Comparison of ENCODE assay signal across 8 cellular contexts in the genomic region with DNA sequence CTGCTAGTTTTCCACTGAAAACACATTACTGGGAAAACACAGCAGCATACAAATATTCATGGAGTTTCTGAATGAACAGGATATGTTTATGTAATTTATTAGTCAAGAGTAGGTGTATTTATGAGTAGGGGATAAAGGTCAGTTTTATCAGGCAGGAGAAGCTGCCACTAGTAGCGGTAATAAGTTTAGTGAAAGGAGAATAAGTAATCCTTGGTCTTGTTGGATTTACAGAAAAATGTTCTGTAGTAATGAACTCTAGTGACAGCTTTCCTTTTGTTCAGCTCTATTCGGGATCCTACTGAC. TPM values are rescaled to one million over a fixed set of nuclear protein-coding genes. Genes with fewer than 3 reads are reported as not detected.
DNase-seq lines count a peak whose midpoint lies in the region; ATAC-seq and TF ChIP-seq lines count a peak whose summit lies in the region.

No MANE protein-coding gene starts in this region.

- ATAC-seq in Right ventricle myocardium superior (ENCODE audit: poor library complexity) (no peak), right lobe of liver (peak; percentile 43 to 46 (median 44)), GM21528 (IDR thresholded peaks at IDR 0.05; ENCODE audit: low FRiP score, unreplicated experiment) (no peak)

- H3K27ac ChIP-seq in left ventricle myocardium inferior (replicated peaks) (no peak overlapping the region), ascending aorta (peak overlapping the region in 1 of 2 donors; percentile 91), right lobe of liver (peak overlapping the region; percentile 28 to 51 (median 33)), vagina (peak overlapping the region; percentile 85)

- H3K36me3 ChIP-seq in left ventricle myocardium inferior (no peaks in the 10 kb centered on the region), ascending aorta (no peaks in the 10 kb centered on the region), right lobe of liver (no peaks in the 10 kb centered on the region), vagina (no peaks in the 10 kb centered on the region)

- H3K27me3 ChIP-seq in left ventricle myocardium inferior (ENCODE audit: low read depth), result no peaks in the 10 kb centered on the region
- no peaks in the 10 kb centered on the region for H3K27me3 ChIP-seq in ascending aorta
- no peaks in the 10 kb centered on the region for H3K27me3 ChIP-seq in right lobe of liver
- H3K27me3 ChIP-seq in vagina, result no peaks in the 10 kb centered on the region

- DNase-seq in left ventricle myocardium inferior (no peak), Right ventricle myocardium superior (no peak), ascending aorta (ENCODE audit: low spot score in 2 of 2) (no peak), right lobe of liver (no peak), vagina (ENCODE audit: extremely low spot score in 2 of 2) (no peak), dermis blood vessel endothelial cell (no peak)
- DNase-seq in activated CD4-positive, alpha-beta T cell treated with anti-CD3 and anti-CD28 coated beads for 4 hours, result no peak

- 34% methylated on average over 2 of the region's 2 CpGs for WGBS in right lobe of liver (ENCODE audit: insufficient coverage, low coverage, low lambda C conversion rate, missing lambda C conversion rate)

- TF ChIP-seq CTCF in left ventricle myocardium inferior (IDR thresholded peaks at IDR 0.05; ENCODE audit: borderline replicate concordance) (no peak), ascending aorta (IDR thresholded peaks at IDR 0.05) (no peak), right lobe of liver (IDR thresholded peaks at IDR 0.05) (no peak), vagina (IDR thresholded peaks at IDR 0.05) (no peak)

- H3K9me3 ChIP-seq in left ventricle myocardium inferior (replicated peaks) (no peaks in the 10 kb centered on the region), ascending aorta (no peaks in the 10 kb centered on the region), right lobe of liver (no peaks in the 10 kb centered on the region), vagina (no peaks in the 10 kb centered on the region)

- H3K4me1 ChIP-seq in left ventricle myocardium inferior, result peaks cover 22% of the 10 kb centered on the region
- peaks cover 11 to 13% of the 10 kb centered on the region in 2 donors for H3K4me1 ChIP-seq in ascending aorta
- H3K4me1 ChIP-seq in right lobe of liver, result peaks cover 0 to 21% (median 2%) of the 10 kb centered on the region in 4 donors
- H3K4me1 ChIP-seq in vagina, result peaks cover 25% of the 10 kb centered on the region

- intact Hi-C loops in left ventricle myocardium inferior (cut with micrococcal nuclease) (no loop called here), Right ventricle myocardium superior (cut with DNase I) (no loop called here), ascending aorta (cut with DNase I) (loop anchor here (5.0 to 10.0 kb wide), 2 partner anchors 78 to 310 kb away; partner anchors contain the start of gene TESK2), right lobe of liver (cut with DNase I) (loop anchor here in 1 of 2 donors (5.0 kb wide), 1 partner anchor 117 kb away; the partner anchor contains the start of genes GPBP1L1 and TMEM69), vagina (cut with DNase I) (no loop called here)

- peak overlapping the region; percentile 69 for H3K4me3 ChIP-seq in left ventricle myocardium inferior
- H3K4me3 ChIP-seq in ascending aorta, result peak overlapping the region; percentile 76 to 84
- peak overlapping the region; percentile 40 to 53 (median 41) for H3K4me3 ChIP-seq in right lobe of liver
- H3K4me3 ChIP-seq in vagina, result peak overlapping the region; percentile 54 to 55

- TF ChIP-seq POLR2A in right lobe of liver (IDR thresholded peaks at IDR 0.05) (no peak), vagina (IDR thresholded peaks at IDR 0.05) (no peak)

RNA-seq across cellular contexts. Expression of gene MAST2, which starts 1.2 kb away (rescaled TPM):
- total RNA-seq in left ventricle myocardium inferior, result 104 TPM
- 97.0 TPM for total RNA-seq in Right ventricle myocardium superior
- 61.0 TPM for total RNA-seq in ascending aorta
- 10 to 100 TPM in 5 of 6 experiments, 1 to 10 TPM in 1; 9.9 to 14.9 (median 12.3) TPM for total RNA-seq in right lobe of liver
- total RNA-seq in vagina, result 28.2 TPM
- total RNA-seq in dermis blood vessel endothelial cell, result 17.2 and 21.3 TPM in 2 replicates

RNA-seq across cellular contexts. Expression of gene IPP, which starts 54.2 kb away (rescaled TPM):
- 19.3 TPM for total RNA-seq in left ventricle myocardium inferior
- total RNA-seq in Right ventricle myocardium superior, result 13.9 TPM
- 5.5 TPM for total RNA-seq in ascending aorta
- 10 to 100 TPM in 2 of 6 experiments, 1 to 10 TPM in 4; 5.5 to 12.9 (median 8.3) TPM for total RNA-seq in right lobe of liver
- total RNA-seq in vagina, result 5.6 TPM
- total RNA-seq in dermis blood vessel endothelial cell, result 6.6 and 8.4 TPM in 2 replicates

Comparison
In these comparisons a context has a peak if more than half of its experiments do, and no peak if none do; other contexts are left out.
1. ATAC-seq: peak in right lobe of liver (4 of 4); none in Right ventricle myocardium superior (single experiment) and GM21528 (single experiment).
2. Peak in every context shown above with its lines, with median percentiles within 50 percentile points of each other: H3K4me3 ChIP-seq.